In the genomic region with DNA sequence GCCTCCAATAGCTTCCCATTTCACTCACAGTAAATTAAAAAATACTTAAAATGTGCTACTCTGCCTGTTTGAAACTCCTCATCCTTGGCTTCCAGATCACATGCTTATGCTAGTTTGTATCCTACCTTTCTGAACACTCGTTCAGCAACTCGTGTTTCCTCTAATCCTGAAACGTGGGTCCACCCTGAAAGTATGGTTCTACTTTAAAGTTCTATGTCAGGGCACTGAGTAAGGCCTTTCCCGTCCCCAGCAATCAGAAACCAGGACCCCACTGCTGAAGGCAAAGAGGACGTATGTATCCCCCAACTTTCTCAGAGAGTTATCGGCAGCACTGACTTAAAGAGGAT, we compare ENCODE assay signal across 8 cellular contexts. TPM values are rescaled to one million over a fixed set of nuclear protein-coding genes. Genes with fewer than 3 reads are reported as not detected.
DNase-seq lines count a peak whose midpoint lies in the region; ATAC-seq, FAIRE-seq and TF ChIP-seq lines count a peak whose summit lies in the region.

No MANE protein-coding gene starts in this region.

- peaks cover 29% of the 10 kb centered on the region for H3K36me3 Mint-ChIP-seq in activated naive CD8-positive, alpha-beta T cell treated with anti-CD3 and anti-CD28 coated beads for 36 hours
- peaks cover 0 to 11% (median 7%) of the 10 kb centered on the region in 3 donors for H3K36me3 Mint-ChIP-seq in immature natural killer cell

- H3K4me3 Mint-ChIP-seq in activated naive CD8-positive, alpha-beta T cell treated with anti-CD3 and anti-CD28 coated beads for 36 hours: peak overlapping the region; percentile 99
- peak overlapping the region; percentile 98 to 99 (median 98) for H3K4me3 Mint-ChIP-seq in immature natural killer cell

- H3K36me3 ChIP-seq in HAP-1 (replicated peaks) (peaks cover 13% of the 10 kb centered on the region), stomach smooth muscle (ENCODE audit: control insufficient read depth in 2 of 2, insufficient read depth in 2 of 2, low read length in 2 of 2) (peaks cover 0 to 5% of the 10 kb centered on the region in 2 donors)

- H3K4me1 ChIP-seq in A549: peaks cover 20% of the 10 kb centered on the region
- H3K4me1 ChIP-seq in HAP-1: peaks cover 50% of the 10 kb centered on the region
- H3K4me1 ChIP-seq in stomach smooth muscle (ENCODE audit: control insufficient read depth, insufficient read depth, low read length): peaks cover 9% of the 10 kb centered on the region

- ATAC-seq in A549 (peak; percentile 37 to 55), GM19035 (IDR thresholded peaks at IDR 0.05; ENCODE audit: unreplicated experiment) (no peak), GM19395 (IDR thresholded peaks at IDR 0.05; ENCODE audit: unreplicated experiment) (no peak)

- DNase-seq in A549 (ENCODE audit: low read depth in 1 of 2, low spot score in 1 of 2): no peak
- DNase-seq in HAP-1 (ENCODE audit: low spot score in 2 of 2): no peak
- no peak for DNase-seq in activated naive CD8-positive, alpha-beta T cell treated with anti-CD3 and anti-CD28 coated beads for 36 hours
- no peak for DNase-seq in immature natural killer cell
- no peak for DNase-seq in putamen (ENCODE audit: low spot score)

- H3K27ac ChIP-seq in A549 (peak overlapping the region; percentile 91 to 98), stomach smooth muscle (ENCODE audit: low read length) (peak overlapping the region; percentile 83)

- H3K9me3 Mint-ChIP-seq in activated naive CD8-positive, alpha-beta T cell treated with anti-CD3 and anti-CD28 coated beads for 36 hours: peaks cover 2% of the 10 kb centered on the region
- no peaks in the 10 kb centered on the region for H3K9me3 Mint-ChIP-seq in immature natural killer cell

- POLR2A ChIA-PET in A549 (lab: Yijun Ruan, JAX): interaction anchor here (0.6 to 1.3 kb wide), 7 partner anchors 9 to 613 kb away, joined by 3 to 4 read pairs (median 3); no protein-coding TSS in a partner anchor

- peaks cover 30% of the 10 kb centered on the region for H3K4me1 Mint-ChIP-seq in activated naive CD8-positive, alpha-beta T cell treated with anti-CD3 and anti-CD28 coated beads for 36 hours
- H3K4me1 Mint-ChIP-seq in immature natural killer cell: peaks cover 36 to 52% of the 10 kb centered on the region in 2 donors

- CTCF ChIA-PET in A549 (lab: Yijun Ruan, JAX): interaction anchor here (1.4 kb wide), 1 partner anchor 134 kb away, joined by 3 read pairs; no protein-coding TSS in a partner anchor

- H3K4me3 ChIP-seq in A549: peak overlapping the region; percentile 75
- peak overlapping the region; percentile 69 for H3K4me3 ChIP-seq in HAP-1
- H3K4me3 ChIP-seq in stomach smooth muscle (ENCODE audit: low read length in 2 of 2): peak overlapping the region; percentile 84 to 87

- TF ChIP-seq CTCF in A549 (IDR thresholded peaks at IDR 0.05): no peak

- no peak for TF ChIP-seq POLR2A in A549 (IDR thresholded peaks at IDR 0.05; ENCODE audit: low read length)

- H3K27me3 Mint-ChIP-seq in activated naive CD8-positive, alpha-beta T cell treated with anti-CD3 and anti-CD28 coated beads for 36 hours: peaks cover 30% of the 10 kb centered on the region
- peaks cover 0 to 14% (median 0%) of the 10 kb centered on the region in 3 donors for H3K27me3 Mint-ChIP-seq in immature natural killer cell (ENCODE audit: low read depth in 3 of 3)

- in situ Hi-C loops in HAP-1 (cut with MboI; ENCODE audit: low sequenced_read_pairs): no loop called here

- peak overlapping the region; percentile 99 for H3K27ac Mint-ChIP-seq in activated naive CD8-positive, alpha-beta T cell treated with anti-CD3 and anti-CD28 coated beads for 36 hours
- H3K27ac Mint-ChIP-seq in immature natural killer cell: peak overlapping the region; percentile 85 to 94 (median 92)

- FAIRE-seq in A549 (lab: Jason Lieb, UNC): no peak

- H3K9ac ChIP-seq in stomach smooth muscle (ENCODE audit: low read length in 2 of 2): peak overlapping the region; percentile 77 to 81

- H3K4me2 ChIP-seq in A549: peak overlapping the region; percentile 84

- no peak for TF ChIP-seq EP300 in A549 (IDR thresholded peaks at IDR 0.05)

- no peak for TF ChIP-seq RAD21 in A549 (conservative IDR thresholded peaks at IDR 0.05 in 1 of 2, IDR thresholded peaks at IDR 0.05 in 1 of 2)

- WGBS in A549 (ENCODE audit: missing lambda C conversion rate): 1% methylated on average over 6 of the region's 6 CpGs

- H3K27me3 ChIP-seq in HAP-1 (ENCODE audit: low read depth) (no peaks in the 10 kb centered on the region), stomach smooth muscle (ENCODE audit: control insufficient read depth in 1 of 2, insufficient read depth in 2 of 2, low read length in 2 of 2) (no peaks in the 10 kb centered on the region)

- 0 out of 3 replicates have a peak, but pooled peaks cover 3% of the 10 kb centered on the region for H3K9me3 ChIP-seq in A549
- H3K9me3 ChIP-seq in HAP-1: no peaks in the 10 kb centered on the region
- no peaks in the 10 kb centered on the region for H3K9me3 ChIP-seq in stomach smooth muscle (ENCODE audit: control insufficient read depth in 2 of 2, low read length in 2 of 2)

TF ChIP-seq in A549, 52 proteins besides CTCF, POLR2A, EP300 and RAD21:
- no peak for TF ChIP-seq NR3C1 (IDR thresholded peaks at IDR 0.05)
- TF ChIP-seq SMC3 (IDR thresholded peaks at IDR 0.05): no peak
- TF ChIP-seq HOXB13 (CRISPR knock-in tag; IDR thresholded peaks at IDR 0.05; ENCODE audit: low read depth): no peak
- TF ChIP-seq ZC3H11A (IDR thresholded peaks at IDR 0.05): no peak
- TF ChIP-seq HMGXB4 (CRISPR knock-in tag; IDR thresholded peaks at IDR 0.05; ENCODE audit: borderline replicate concordance): no peak
- no peak for TF ChIP-seq HEYL (CRISPR knock-in tag; IDR thresholded peaks at IDR 0.05)
- no peak for TF ChIP-seq KDM1A (IDR thresholded peaks at IDR 0.05; ENCODE audit: low read depth)

RNA-seq across cellular contexts. Expression of gene TSEN15, which starts 0.4 kb away (rescaled TPM):
- polyA plus RNA-seq in A549 (2011; rRNA removed): 61.3 and 79.9 TPM in 2 replicates
- polyA plus RNA-seq in A549 (2012; cell fraction: cytosol; rRNA removed): 25.0 and 26.2 TPM in 2 replicates
- polyA plus RNA-seq in A549 (2012; cell fraction: nucleus; rRNA removed): 16.1 and 21.5 TPM in 2 replicates
- 35.1 to 37.2 TPM (median 36.7 TPM) in 3 replicates for polyA plus RNA-seq in A549 (2017; fragmentation: RNase III; extraction: RNeasy Plus Mini Kit Qiagen cat#74134 plus additional on column Dnase treatment)
- polyA minus RNA-seq in A549 (2011; rRNA and poly(A)+ RNA removed): 47.1 and 52.9 TPM in 2 replicates
- 10 to 100 TPM; 45.0 to 48.3 TPM for total RNA-seq in activated naive CD8-positive, alpha-beta T cell treated with anti-CD3 and anti-CD28 coated beads for 36 hours
- 10 to 100 TPM; 83.2 to 94.4 (median 87.9) TPM for polyA plus RNA-seq in immature natural killer cell

RNA-seq across cellular contexts. Expression of gene COLGALT2, which starts 13.6 kb away (rescaled TPM):
- polyA plus RNA-seq in A549 (2011; rRNA removed): 0.22 TPM in 2 replicates
- 0.05 and 0.08 TPM in 2 replicates for polyA plus RNA-seq in A549 (2012; cell fraction: cytosol; rRNA removed)
- polyA plus RNA-seq in A549 (2012; cell fraction: nucleus; rRNA removed): 0.17 TPM in 2 replicates
- polyA plus RNA-seq in A549 (2017; fragmentation: RNase III; extraction: RNeasy Plus Mini Kit Qiagen cat#74134 plus additional on column Dnase treatment): 0.14 to 0.22 TPM (median 0.18 TPM) in 3 replicates
- 0.10 and 0.33 TPM in 2 replicates for polyA minus RNA-seq in A549 (2011; rRNA and poly(A)+ RNA removed)
- 1 to 10 TPM in 1 of 2 experiments, under 1 TPM in 1; 0.94 to 1.1 TPM for total RNA-seq in activated naive CD8-positive, alpha-beta T cell treated with anti-CD3 and anti-CD28 coated beads for 36 hours
- polyA plus RNA-seq in immature natural killer cell: 10 to 100 TPM in 1 of 3 donors, 1 to 10 TPM in 2; 1.2 to 13.0 (median 9.0) TPM

Comparison
In these comparisons a context has a peak if more than half of its experiments do, and no peak if none do; other contexts are left out.
1. ATAC-seq: peak in A549 (2 of 2); none in GM19035 (single experiment) and GM19395 (single experiment).
2. Peak in every context shown above with its lines, with median percentiles within 50 percentile points of each other: H3K4me3 ChIP-seq.